13 cellular contexts compared by ENCODE assay signal in the genomic region with DNA sequence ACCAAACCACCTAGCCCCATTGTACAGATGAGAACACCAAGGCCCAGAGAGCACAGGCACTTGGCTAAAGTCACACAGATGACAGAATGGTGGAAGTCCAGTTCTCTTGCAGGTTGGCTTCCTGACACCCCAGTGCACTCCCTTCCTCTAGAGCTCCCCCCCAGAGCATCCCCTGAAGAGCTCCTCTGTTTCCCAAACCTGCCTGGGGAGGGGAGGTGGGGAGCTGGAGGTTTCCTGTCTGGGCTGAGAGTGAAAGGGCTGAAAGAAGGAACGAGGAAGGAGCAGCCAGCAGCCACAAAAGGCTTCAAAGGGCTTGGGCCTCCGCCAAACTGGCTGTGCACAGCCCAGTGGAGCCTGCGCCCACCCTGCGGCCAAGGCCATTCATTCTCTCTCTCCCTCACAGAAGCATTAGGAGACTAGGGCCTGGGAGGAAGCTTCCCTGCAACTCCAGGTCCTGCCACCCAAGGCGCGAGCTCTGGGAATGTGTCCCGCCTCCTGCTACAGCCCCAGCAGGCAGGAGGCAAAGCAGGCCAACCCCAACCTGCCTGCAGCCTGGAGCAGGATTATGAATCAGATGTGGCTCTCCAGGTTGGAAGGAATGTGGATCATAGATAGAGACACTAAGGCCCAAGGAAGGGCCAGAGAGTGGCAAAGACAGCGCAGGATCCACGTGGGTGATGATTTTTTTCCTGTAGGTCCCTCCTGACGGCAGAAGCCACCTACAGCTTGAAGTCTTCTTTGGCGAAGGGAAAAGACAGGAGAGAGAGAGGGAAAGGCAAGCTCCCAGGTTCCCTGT. TPM values are rescaled to one million over a fixed set of nuclear protein-coding genes. Genes with fewer than 3 reads are reported as not detected.
DNase-seq lines count a peak whose midpoint lies in the region; ATAC-seq and TF ChIP-seq lines count a peak whose summit lies in the region.
"Had no signal": no experiment of that assay in that cellular context is flagged by ENCODE, and none has a peak within 500 bp of the region (broad histone marks: within the 10 kb centered on the region; RNA-seq: fewer than 3 reads in every experiment).

No MANE protein-coding gene starts in this region.

- peaks cover 4% of the 10 kb centered on the region for H4K20me1 ChIP-seq in neural progenitor cell (ENCODE audit: low read depth)

- intact Hi-C loops in Panc1 (cut with micrococcal nuclease; ENCODE audit: unreplicated experiment): no loop called here

- no peaks in the 10 kb centered on the region for H3K79me2 ChIP-seq in neural progenitor cell (ENCODE audit: low read depth)

- H3K4me3 Mint-ChIP-seq in neural progenitor cell: peak overlapping the region; percentile 86
- H3K4me3 Mint-ChIP-seq in activated CD4-positive, alpha-beta T cell treated with anti-CD3 and anti-CD28 coated beads, Interleukin-2, amount 10 ng/mL, durations not matched to agents 7 days and 5 days: no peak overlapping the region

- DNase-seq in EL (peak; percentile 20), Panc1 (ENCODE audit: low read depth, low spot score) (no peak), epithelial cell of esophagus (ENCODE audit: low read depth) (peak; percentile 93), neural progenitor cell (ENCODE audit: low spot score) (peak; percentile 73)
- DNase-seq in stimulated activated CD4-positive, alpha-beta T cell treated with anti-CD3 and anti-CD28 coated beads, Interleukin-4, amount 100 ng/mL, for 1 hour: no peak
- DNase-seq in activated CD4-positive, alpha-beta T cell treated with anti-CD3 and anti-CD28 coated beads, Interleukin-2, amount 10 ng/mL, durations not matched to agents 7 days and 5 days: no peak
- DNase-seq: activated CD4-positive, CD25-positive, alpha-beta regulatory T cell treated with anti-CD3 and anti-CD28 coated beads, Interleukin-2, amount 50 U/mL, for 72 hours; HFFc6; NCI-H2081 treated with DMSO at 0.1 percent for 48 hours had no signal

- ATAC-seq in Panc1: peak; percentile 67
- ATAC-seq in HG03457 (IDR thresholded peaks at IDR 0.05; ENCODE audit: unreplicated experiment): no peak
- no peak for ATAC-seq in HG02973 (IDR thresholded peaks at IDR 0.05; ENCODE audit: unreplicated experiment)

- no TSS peak for BruUV-seq in Panc1 (replicated peaks; lab: Mats Ljungman, UMichigan)

- peaks cover 15% of the 10 kb centered on the region for H3K4me1 Mint-ChIP-seq in neural progenitor cell
- H3K4me1 Mint-ChIP-seq in activated CD4-positive, alpha-beta T cell treated with anti-CD3 and anti-CD28 coated beads, Interleukin-2, amount 10 ng/mL, durations not matched to agents 7 days and 5 days: peaks cover 19% of the 10 kb centered on the region

- H3K9me3 ChIP-seq in Panc1 (ENCODE audit: control insufficient read depth, insufficient read depth, low read depth, low read length) (no peaks in the 10 kb centered on the region), neural progenitor cell (ENCODE audit: low read depth) (no peaks in the 10 kb centered on the region)

- peaks cover 30% of the 10 kb centered on the region for H3K27me3 Mint-ChIP-seq in neural progenitor cell (ENCODE audit: insufficient read depth, low read depth)
- peaks cover 57% of the 10 kb centered on the region for H3K27me3 Mint-ChIP-seq in activated CD4-positive, alpha-beta T cell treated with anti-CD3 and anti-CD28 coated beads, Interleukin-2, amount 10 ng/mL, durations not matched to agents 7 days and 5 days

- H3K4me1 ChIP-seq in Panc1 (ENCODE audit: control insufficient read depth, insufficient read depth, low read length) (no peaks in the 10 kb centered on the region), neural progenitor cell (peaks cover 5% of the 10 kb centered on the region)

- H3K9me3 Mint-ChIP-seq in neural progenitor cell: peaks cover 19% of the 10 kb centered on the region
- H3K9me3 Mint-ChIP-seq in activated CD4-positive, alpha-beta T cell treated with anti-CD3 and anti-CD28 coated beads, Interleukin-2, amount 10 ng/mL, durations not matched to agents 7 days and 5 days: peaks cover 3% of the 10 kb centered on the region
- H3K9me3 Mint-ChIP-seq: dendritic cell treated with granulocyte-macrophage colony-stimulating factor and Interleukin-4, amounts not matched to agents 40 ng/mL and 50 ng/mL, for 4 days had no signal

- H3K27me3 ChIP-seq in Panc1 (ENCODE audit: control insufficient read depth, insufficient read depth, low read length) (no peaks in the 10 kb centered on the region; the same call in 1 of the 2 replicates), neural progenitor cell (peaks cover 39% of the 10 kb centered on the region)

- H3F3A ChIP-seq in neural progenitor cell (ENCODE audit: low read depth): peaks cover 23% of the 10 kb centered on the region

- POLR2A ChIA-PET in Panc1 (lab: Charles Lee): no interaction called here
- POLR2A ChIA-PET in activated CD4-positive, alpha-beta T cell treated with anti-CD3 and anti-CD28 coated beads, Interleukin-2, amount 10 ng/mL, durations not matched to agents 7 days and 5 days (lab: Charles Lee): no interaction called here

- TF ChIP-seq CTCF in Panc1 (IDR thresholded peaks at IDR 0.05) (no peak), epithelial cell of esophagus (IDR thresholded peaks at IDR 0.05; ENCODE audit: insufficient read depth, low read depth, low read length, missing control alignments) (peak; percentile 45), neural progenitor cell (IDR thresholded peaks at IDR 0.05) (no peak)

- H3K4me2 ChIP-seq in neural progenitor cell: peak overlapping the region; percentile 86

- no peak overlapping the region for H3K9ac ChIP-seq in neural progenitor cell

- in situ Hi-C loops in Panc1 (cut with HindIII; ENCODE audit: low pct_unique_long_range_greater_than_20kb, low sequenced_read_pairs): no loop called here

- no peak overlapping the region; a peak in 1 of 4 replicates for H3K4me3 ChIP-seq in Panc1 (ENCODE audit: low read depth in 2 of 2, low read length in 2 of 2)
- H3K4me3 ChIP-seq in epithelial cell of esophagus (ENCODE audit: low read length): no peak overlapping the region
- no peak overlapping the region for H3K4me3 ChIP-seq in neural progenitor cell

- H2AFZ ChIP-seq in neural progenitor cell (replicated peaks): no peak overlapping the region

- CTCF ChIA-PET in Panc1 (lab: Charles Lee): no interaction called here
- CTCF ChIA-PET in activated CD4-positive, alpha-beta T cell treated with anti-CD3 and anti-CD28 coated beads, Interleukin-2, amount 10 ng/mL, durations not matched to agents 7 days and 5 days (lab: Charles Lee): interaction anchor here (1.2 kb wide), 1 partner anchor 29 kb away, joined by 3 read pairs; no protein-coding TSS in a partner anchor

- H3K27ac ChIP-seq in Panc1 (ENCODE audit: low read length) (no peak overlapping the region), neural progenitor cell (no peak overlapping the region)

- H3K27ac Mint-ChIP-seq in neural progenitor cell: no peak overlapping the region
- H3K27ac Mint-ChIP-seq in activated CD4-positive, alpha-beta T cell treated with anti-CD3 and anti-CD28 coated beads, Interleukin-2, amount 10 ng/mL, durations not matched to agents 7 days and 5 days: no peak overlapping the region
- H3K27ac Mint-ChIP-seq: HFFc6 had no signal

- H3K36me3 ChIP-seq in Panc1 (ENCODE audit: control insufficient read depth, insufficient read depth, low read length) (no peaks in the 10 kb centered on the region), neural progenitor cell (no peaks in the 10 kb centered on the region)

- peaks cover 4% of the 10 kb centered on the region for H3K36me3 Mint-ChIP-seq in neural progenitor cell
- peaks cover 5% of the 10 kb centered on the region for H3K36me3 Mint-ChIP-seq in activated CD4-positive, alpha-beta T cell treated with anti-CD3 and anti-CD28 coated beads, Interleukin-2, amount 10 ng/mL, durations not matched to agents 7 days and 5 days (ENCODE audit: low read depth)

RNA-seq across cellular contexts. Expression of a gene that starts 0.9 kb away (rescaled TPM):
- total RNA-seq in Panc1 (2021; ENCODE audit: unreplicated experiment): 0.26 TPM
- polyA plus RNA-seq in Panc1 (2012; ENCODE audit: insufficient read length): not detected
- total RNA-seq in neural progenitor cell (ENCODE audit: low replicate concordance): 0.31 TPM in 1 of 2 replicates, not detected in the other
- total RNA-seq in activated CD4-positive, alpha-beta T cell treated with anti-CD3 and anti-CD28 coated beads, Interleukin-2, amount 10 ng/mL, durations not matched to agents 7 days and 5 days: not detected
- total RNA-seq: HFFc6, myocyte had no signal

RNA-seq across cellular contexts. Expression of a gene that starts 43.6 kb away (rescaled TPM):
- 3.5 TPM for total RNA-seq in Panc1 (2021; ENCODE audit: unreplicated experiment)
- polyA plus RNA-seq in Panc1 (2012; ENCODE audit: insufficient read length): 3.9 TPM
- total RNA-seq in neural progenitor cell (ENCODE audit: low replicate concordance): not detected in 2 replicates
- 100 to 1,000 TPM; 446 to 497 TPM for total RNA-seq in activated CD4-positive, alpha-beta T cell treated with anti-CD3 and anti-CD28 coated beads, Interleukin-2, amount 10 ng/mL, durations not matched to agents 7 days and 5 days

Comparison
In these comparisons a context has a peak if more than half of its experiments do, and no peak if none do; other contexts are left out.
1. DNase-seq: peak in EL (single experiment), epithelial cell of esophagus (single experiment) and neural progenitor cell (single experiment); none in Panc1 (single experiment), stimulated activated CD4-positive, alpha-beta T cell treated with anti-CD3 and anti-CD28 coated beads, Interleukin-4, amount 100 ng/mL, for 1 hour (single experiment) and activated CD4-positive, alpha-beta T cell treated with anti-CD3 and anti-CD28 coated beads, Interleukin-2, amount 10 ng/mL, durations not matched to agents 7 days and 5 days (single experiment).
2. RNA of a gene that starts 43.6 kb away (total RNA-seq): 446 to 497 TPM in activated CD4-positive, alpha-beta T cell treated with anti-CD3 and anti-CD28 coated beads, Interleukin-2, amount 10 ng/mL, durations not matched to agents 7 days and 5 days; 3.5 TPM in Panc1 (single experiment) and not detected in neural progenitor cell; every median in the first group is over 10 times any median in the second.